6 cellular contexts compared by ENCODE assay signal in the genomic region with DNA sequence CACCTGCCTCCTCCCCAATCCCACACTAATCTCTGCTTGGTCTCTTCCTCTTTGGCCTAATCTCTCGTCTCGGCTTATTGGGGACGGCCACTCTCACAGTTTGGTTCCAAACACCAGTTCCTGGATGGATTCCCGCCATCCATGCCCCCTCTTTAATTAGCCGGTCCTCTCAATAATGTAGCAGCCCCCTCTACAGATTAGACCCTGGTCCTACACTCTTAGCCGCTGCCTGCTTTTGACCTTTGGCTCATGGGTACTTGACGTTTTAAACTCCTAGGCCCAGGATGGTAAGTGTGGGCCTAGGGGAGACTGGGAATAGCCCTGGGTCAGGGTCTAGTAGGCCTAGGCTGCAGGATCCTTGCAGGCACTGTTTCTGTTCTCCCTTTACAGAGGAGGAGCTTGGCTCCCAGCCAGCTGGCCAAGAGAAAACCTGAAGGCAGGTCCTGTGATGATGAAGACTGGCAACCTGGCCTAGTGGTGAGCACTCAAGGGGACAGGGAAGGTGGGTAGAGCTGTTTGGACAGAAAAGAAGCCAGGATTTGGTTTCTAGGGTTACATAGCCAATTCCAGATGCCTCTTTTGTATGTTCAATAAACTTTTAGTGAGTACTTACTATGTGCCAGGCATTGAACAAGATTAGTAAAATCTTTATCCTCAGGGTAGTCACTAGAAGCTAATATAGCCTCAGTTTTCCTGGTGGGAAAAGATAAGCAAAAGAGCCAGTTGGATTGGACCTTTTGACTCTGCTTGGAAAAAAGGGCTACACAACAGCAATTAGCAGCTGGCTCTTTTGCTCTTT. TPM values are rescaled to one million over a fixed set of nuclear protein-coding genes. Genes with fewer than 3 reads are reported as not detected.
A peak's percentile ranks its signal among the peaks of the same experiment; 100 is the strongest.
DNase-seq lines count a peak whose midpoint lies in the region; ATAC-seq and TF ChIP-seq lines count a peak whose summit lies in the region.

No MANE protein-coding gene starts in this region.

- TF ChIP-seq CTCF in WI38 (IDR thresholded peaks at IDR 0.05; ENCODE audit: low read depth, low read length) (0 out of 2 replicates have a peak, but pooled peaks have one; percentile 4), uterus (IDR thresholded peaks at IDR 0.05) (no peak)

- no peaks in the 10 kb centered on the region for H3K27me3 ChIP-seq in uterus

- intact Hi-C loops in uterus (cut with DNase I; ENCODE audit: low total_unique reads), result no loop called here

- H3K4me1 ChIP-seq in uterus, result no peaks in the 10 kb centered on the region

- H3K36me3 ChIP-seq in uterus, result no peaks in the 10 kb centered on the region

- no peak for ATAC-seq in HG03378 (IDR thresholded peaks at IDR 0.05; ENCODE audit: unreplicated experiment)

- H3K27ac ChIP-seq in uterus, result no peak overlapping the region

- TF ChIP-seq POLR2A in uterus (IDR thresholded peaks at IDR 0.05), result no peak

- H3K4me3 ChIP-seq in WI38 (ENCODE audit: low read depth, low read length) (peak overlapping the region; percentile 83), uterus (peak overlapping the region in 1 of 2 donors; percentile 50)

- no peaks in the 10 kb centered on the region for H3K9me3 ChIP-seq in uterus

- in situ Hi-C loops in Caki2 (cut with HindIII; ENCODE audit: low pct_unique_long_range_greater_than_20kb, low sequenced_read_pairs) (no loop called here), KBM-7 (cut with MboI; ENCODE audit: low pct_unique_long_range_greater_than_20kb, low sequenced_read_pairs) (no loop called here)

- DNase-seq in Caki2 (ENCODE audit: low read depth) (peak; percentile 59), KBM-7 (peak; percentile 65), islet precursor cell (peak; percentile 61), uterus (peak; percentile 31 to 40)

RNA-seq across cellular contexts. Expression of a gene that starts 0.8 kb away (rescaled TPM):
- 9.7 and 23.5 TPM in 2 replicates for total RNA-seq in Caki2 (2014; rRNA removed; shearing (Covaris generic); ENCODE audit: low replicate concordance)
- total RNA-seq in uterus, result 1 to 10 TPM in 2 of 4 donors, not detected in 2; 1.2 to 7.3 TPM

RNA-seq across cellular contexts. Expression of a gene that starts 45.2 kb away (rescaled TPM):
- not detected in 2 replicates for total RNA-seq in Caki2 (2014; rRNA removed; shearing (Covaris generic); ENCODE audit: low replicate concordance)
- total RNA-seq in uterus, result 10 to 100 TPM in 1 of 4 donors, 1 to 10 TPM in 3; 4.1 to 19.8 (median 5.9) TPM

RNA-seq across cellular contexts. Expression of a gene that starts 50.1 kb away (rescaled TPM):
- 125 and 130 TPM in 2 replicates for total RNA-seq in Caki2 (2014; rRNA removed; shearing (Covaris generic); ENCODE audit: low replicate concordance)
- total RNA-seq in uterus, result 10 to 100 TPM in 3 of 4 donors, 1 to 10 TPM in 1; 5.6 to 67.2 (median 31.8) TPM

RNA-seq across cellular contexts. Expression of a gene that starts 55.1 kb away (rescaled TPM):
- 81.7 and 88.1 TPM in 2 replicates for total RNA-seq in Caki2 (2014; rRNA removed; shearing (Covaris generic); ENCODE audit: low replicate concordance)
- 10 to 100 TPM; 26.8 to 87.2 (median 60.3) TPM for total RNA-seq in uterus

RNA-seq across cellular contexts. Expression of a gene that starts 55.2 kb away (rescaled TPM):
- 458 and 554 TPM in 2 replicates for total RNA-seq in Caki2 (2014; rRNA removed; shearing (Covaris generic); ENCODE audit: low replicate concordance)
- 100 to 1,000 TPM; 111 to 354 (median 296) TPM for total RNA-seq in uterus
